In the genomic region with DNA sequence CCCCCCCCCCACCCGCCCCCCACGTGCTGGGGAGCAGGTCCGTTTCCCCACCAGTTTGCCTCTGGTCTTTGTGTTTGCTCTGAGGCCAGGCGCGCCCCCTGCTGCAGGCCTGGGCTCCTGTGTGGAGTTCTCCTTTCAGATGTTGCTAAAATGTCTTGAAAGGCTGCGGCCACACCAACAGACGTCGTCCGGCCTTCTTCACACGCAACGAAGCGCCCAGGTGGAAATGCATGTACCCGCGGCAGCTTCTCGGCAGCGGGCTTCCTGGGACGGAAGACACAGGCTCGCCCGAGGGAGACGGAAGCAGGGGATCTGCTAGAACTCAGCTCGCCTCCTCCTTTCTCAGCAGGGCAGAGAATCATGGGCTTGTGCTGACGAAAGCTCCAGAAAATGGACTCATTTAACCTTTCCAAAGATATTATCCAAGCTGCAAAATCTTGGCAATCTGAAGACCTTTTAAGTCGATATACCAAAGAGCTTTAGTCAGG, we compare ENCODE assay signal across 8 cellular contexts.
A peak's percentile ranks its signal among the peaks of the same experiment; 100 is the strongest.
DNase-seq lines count a peak whose midpoint lies in the region; ATAC-seq and TF ChIP-seq lines count a peak whose summit lies in the region.

No MANE protein-coding gene starts in this region.

- H3K27me3 ChIP-seq in skeletal muscle satellite cell (ENCODE audit: control insufficient read depth, insufficient read depth, low read length): peaks cover 17% of the 10 kb centered on the region

- no peaks in the 10 kb centered on the region for H3K9me3 ChIP-seq in skeletal muscle satellite cell (replicated peaks; ENCODE audit: low read length)

- peaks cover 35% of the 10 kb centered on the region for H3K4me1 Mint-ChIP-seq in CD14-positive monocyte
- peaks cover 3 to 12% of the 10 kb centered on the region in 2 donors for H3K4me1 Mint-ChIP-seq in immature natural killer cell

- H3K27me3 Mint-ChIP-seq in CD14-positive monocyte (ENCODE audit: low read depth in 3 of 3): peaks cover 0 to 1% (median 0%) of the 10 kb centered on the region in 3 donors
- H3K27me3 Mint-ChIP-seq in immature natural killer cell (ENCODE audit: low read depth in 3 of 3): peaks cover 3 to 7% (median 4%) of the 10 kb centered on the region in 3 donors

- ATAC-seq in GM19438 (IDR thresholded peaks at IDR 0.05; ENCODE audit: low read depth, unreplicated experiment): peak; percentile 92
- ATAC-seq in HG03558 (IDR thresholded peaks at IDR 0.05; ENCODE audit: extremely low read depth, unreplicated experiment): peak; percentile 73

- H3K9ac ChIP-seq in skeletal muscle satellite cell (ENCODE audit: low read depth, low read length): peak overlapping the region; percentile 40

- H3K36me3 Mint-ChIP-seq in CD14-positive monocyte (no peaks in the 10 kb centered on the region), immature natural killer cell (no peaks in the 10 kb centered on the region)

- H3K27ac ChIP-seq in caudate nucleus (ENCODE audit: low read depth, low read length): peak overlapping the region; percentile 36

- peak; percentile 83 for TF ChIP-seq CTCF in CD14-positive monocyte (IDR thresholded peaks at IDR 0.05)

- peak overlapping the region; percentile 72 for H3K4me3 ChIP-seq in skeletal muscle satellite cell (ENCODE audit: low read length)

- H3K36me3 ChIP-seq in skeletal muscle satellite cell (ENCODE audit: insufficient read depth, low read length): no peaks in the 10 kb centered on the region

- H3K4me3 Mint-ChIP-seq in CD14-positive monocyte: peak overlapping the region; percentile 77 to 93
- peak overlapping the region in 4 of 5 donors; percentile 12 to 73 (median 60) for H3K4me3 Mint-ChIP-seq in immature natural killer cell

- peaks cover 25% of the 10 kb centered on the region for H3K4me1 ChIP-seq in skeletal muscle satellite cell (ENCODE audit: control insufficient read depth, insufficient read depth, low read length)

- peak overlapping the region; percentile 42 to 90 (median 72) for H3K27ac Mint-ChIP-seq in CD14-positive monocyte
- H3K27ac Mint-ChIP-seq in immature natural killer cell: no peak overlapping the region

- DNase-seq in CD14-positive monocyte (ENCODE audit: low spot score) (peak; percentile 69), SIG-M5 treated with dmso at 0.1 percent for 504 hours (lab: John Stamatoyannopoulos, UW; ENCODE audit: unreplicated experiment) (peak; percentile 87), caudate nucleus (lab: John Stamatoyannopoulos, UW) (peak in 30 of 61 donors; percentile 11 to 57 (median 36)), immature natural killer cell (peak; percentile 24 to 25 (median 25)), T-helper 9 cell (no peak)

- peak overlapping the region; percentile 96 for H3K4me2 ChIP-seq in skeletal muscle satellite cell (ENCODE audit: low read length)

- intact Hi-C loops in CD14-positive monocyte (cut with micrococcal nuclease): loop anchor here (5.0 kb wide), 3 partner anchors 93 to 223 kb away; no protein-coding TSS in a partner anchor

- H3K9me3 Mint-ChIP-seq in CD14-positive monocyte (peaks cover 0 to 3% (median 0%) of the 10 kb centered on the region in 7 donors), immature natural killer cell (no peaks in the 10 kb centered on the region)

Comparison
In these comparisons a context has a peak if more than half of its experiments do, and no peak if none do; other contexts are left out.
1. H3K27ac Mint-ChIP-seq: peak in CD14-positive monocyte (7 of 7); none in immature natural killer cell (0 of 6).